ENCODE assay signal across 1 cellular context in genomic region chr10:101282937-101283336, GRCh38.
TF ChIP-seq lines count a peak whose summit lies in the region.

No MANE protein-coding gene starts in this region.

TF ChIP-seq in GM23338, 12 proteins besides CTCF, POLR2A, EP300 and RAD21 (continued from another document):
- TF ChIP-seq REST (IDR thresholded peaks at IDR 0.05; ENCODE audit: unreplicated experiment) (no peak), ZNF114 (CRISPR knock-in tag; IDR thresholded peaks at IDR 0.05) (no peak), ETS1 (IDR thresholded peaks at IDR 0.05) (no peak), JUNB (IDR thresholded peaks at IDR 0.05; ENCODE audit: unreplicated experiment) (no peak)
